Comparison of ENCODE assay signal across 15 cellular contexts in the genomic region with DNA sequence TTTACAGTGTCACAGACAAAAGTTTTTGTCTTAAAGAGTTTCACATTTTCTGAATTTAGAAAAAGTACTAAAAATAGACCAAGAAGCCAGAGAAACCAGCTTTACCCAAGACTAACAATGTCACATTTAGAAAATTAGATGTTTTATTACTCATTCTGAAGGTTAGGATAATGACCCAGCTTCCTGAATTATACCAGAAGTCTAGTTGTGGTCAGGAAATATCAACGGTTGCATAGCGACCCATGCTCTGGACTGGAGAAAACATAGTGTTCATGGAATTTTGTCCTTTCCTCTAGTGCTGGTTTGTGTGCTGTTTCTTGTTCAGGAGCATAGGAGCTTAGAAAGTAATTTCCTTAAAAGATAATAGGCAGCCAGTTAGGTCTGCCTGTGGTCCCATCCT. TPM values are rescaled to one million over a fixed set of nuclear protein-coding genes. Genes with fewer than 3 reads are reported as not detected.
A peak's percentile ranks its signal among the peaks of the same experiment; 100 is the strongest.
DNase-seq lines count a peak whose midpoint lies in the region; ATAC-seq and TF ChIP-seq lines count a peak whose summit lies in the region.
"Had no signal": no experiment of that assay in that cellular context is flagged by ENCODE, and none has a peak within 500 bp of the region (broad histone marks: within the 10 kb centered on the region; RNA-seq: fewer than 3 reads in every experiment).

No MANE protein-coding gene starts in this region.

- H4K20me1 ChIP-seq in fibroblast of lung (ENCODE audit: control insufficient read depth, extremely low read depth, insufficient read depth, low read length), result no peaks in the 10 kb centered on the region

- ATAC-seq in HG02870 (IDR thresholded peaks at IDR 0.05; ENCODE audit: unreplicated experiment), result no peak

- H3K36me3 ChIP-seq in fibroblast of lung (ENCODE audit: control insufficient read depth, insufficient read depth, low read length), result no peaks in the 10 kb centered on the region

- H3K4me3 ChIP-seq in fibroblast of lung (replicated peaks in 1 of 4; ENCODE audit: control extremely low read depth in 1 of 4, insufficient read depth in 1 of 4, low read depth in 3 of 4, low read length in 4 of 4), result no peak overlapping the region

- no peak overlapping the region for H3K4me3 Mint-ChIP-seq in osteocyte (ENCODE audit: unreplicated experiment)
- H3K4me3 Mint-ChIP-seq: activated CD4-positive, alpha-beta memory T cell treated with anti-CD3 and anti-CD28 coated beads, Interleukin-2, amount 10 ng/mL, durations not matched to agents 7 days and 5 days; activated naive CD8-positive, alpha-beta T cell treated with anti-CD3 and anti-CD28 coated beads, Interleukin-2, amount 10 ng/mL, durations not matched to agents 7 days and 5 days had no signal

- no peaks in the 10 kb centered on the region for H3K9me3 Mint-ChIP-seq in osteocyte (ENCODE audit: unreplicated experiment)
- H3K9me3 Mint-ChIP-seq: activated CD4-positive, alpha-beta memory T cell treated with anti-CD3 and anti-CD28 coated beads, Interleukin-2, amount 10 ng/mL, durations not matched to agents 7 days and 5 days; activated naive CD8-positive, alpha-beta T cell treated with anti-CD3 and anti-CD28 coated beads, Interleukin-2, amount 10 ng/mL, durations not matched to agents 7 days and 5 days had no signal

- H3K9ac ChIP-seq in fibroblast of lung (ENCODE audit: insufficient read depth, low read length), result no peak overlapping the region

- no peaks in the 10 kb centered on the region for H3K27me3 ChIP-seq in fibroblast of lung (ENCODE audit: control insufficient read depth, insufficient read depth, low read length)

- no peak for TF ChIP-seq CTCF in fibroblast of lung (conservative IDR thresholded peaks at IDR 0.05 in 1 of 2, IDR thresholded peaks at IDR 0.05 in 1 of 2; ENCODE audit: low read depth in 1 of 2, low read length in 2 of 2)
- TF ChIP-seq CTCF in osteocyte (IDR thresholded peaks at IDR 0.05), result no peak
- TF ChIP-seq CTCF in GM10266 (IDR thresholded peaks at IDR 0.05; ENCODE audit: control insufficient read depth, insufficient read depth, low read depth, missing control alignments), result no peak

- no peak overlapping the region for H3K27ac ChIP-seq in fibroblast of lung (ENCODE audit: insufficient read depth, low read length)

- peak overlapping the region; percentile 86 for H3K27ac Mint-ChIP-seq in osteocyte (ENCODE audit: unreplicated experiment)
- H3K27ac Mint-ChIP-seq: activated CD4-positive, alpha-beta memory T cell treated with anti-CD3 and anti-CD28 coated beads, Interleukin-2, amount 10 ng/mL, durations not matched to agents 7 days and 5 days; activated naive CD8-positive, alpha-beta T cell treated with anti-CD3 and anti-CD28 coated beads, Interleukin-2, amount 10 ng/mL, durations not matched to agents 7 days and 5 days had no signal

- no peak overlapping the region for H3K4me2 ChIP-seq in fibroblast of lung (ENCODE audit: extremely low read depth, insufficient read depth, low read length)

- H3K9me3 ChIP-seq in fibroblast of lung (ENCODE audit: control insufficient read depth, insufficient read depth, low read depth, low read length), result no peaks in the 10 kb centered on the region

- H2AFZ ChIP-seq in fibroblast of lung (ENCODE audit: low read length), result no peak overlapping the region

- H3K4me1 Mint-ChIP-seq in osteocyte (ENCODE audit: unreplicated experiment), result peaks cover 18% of the 10 kb centered on the region
- H3K4me1 Mint-ChIP-seq: activated CD4-positive, alpha-beta memory T cell treated with anti-CD3 and anti-CD28 coated beads, Interleukin-2, amount 10 ng/mL, durations not matched to agents 7 days and 5 days; activated naive CD8-positive, alpha-beta T cell treated with anti-CD3 and anti-CD28 coated beads, Interleukin-2, amount 10 ng/mL, durations not matched to agents 7 days and 5 days had no signal

- H3K79me2 ChIP-seq in fibroblast of lung (ENCODE audit: control insufficient read depth, insufficient read depth, low read length), result no peaks in the 10 kb centered on the region

- peak; percentile 87 for DNase-seq in ELR (ENCODE audit: low read depth)
- peak; percentile 40 for DNase-seq in NOMO-1 treated with dmso at 0.1 percent for 144 hours (lab: John Stamatoyannopoulos, UW; ENCODE audit: unreplicated experiment)
- peak; percentile 84 to 92 for DNase-seq in fibroblast of lung (ENCODE audit: low read depth in 2 of 2)
- DNase-seq in osteocyte (ENCODE audit: extremely low spot score, unreplicated experiment), result no peak
- no peak for DNase-seq in NCI-H2107 (lab: John Stamatoyannopoulos, UW)
- no peak for DNase-seq in GM10266 (ENCODE audit: extremely low spot score)
- no peak for DNase-seq in NCI-H146 treated with DMSO at 0.1 percent for 48 hours (lab: John Stamatoyannopoulos, UW; ENCODE audit: unreplicated experiment)
- DNase-seq: activated CD4-positive, alpha-beta memory T cell treated with anti-CD3 and anti-CD28 coated beads, Interleukin-2, amount 10 ng/mL, durations not matched to agents 7 days and 5 days; activated naive CD8-positive, alpha-beta T cell treated with anti-CD3 and anti-CD28 coated beads, Interleukin-2, amount 10 ng/mL, durations not matched to agents 7 days and 5 days; NCI-H510A; nucleus accumbens; stimulated activated CD4-positive, alpha-beta T cell treated with anti-CD3 and anti-CD28 coated beads, Interleukin-4, amount 100 ng/mL, for 1 hour; T-helper 1 cell had no signal

- no peaks in the 10 kb centered on the region for H3K27me3 Mint-ChIP-seq in osteocyte (ENCODE audit: unreplicated experiment)
- H3K27me3 Mint-ChIP-seq: activated CD4-positive, alpha-beta memory T cell treated with anti-CD3 and anti-CD28 coated beads, Interleukin-2, amount 10 ng/mL, durations not matched to agents 7 days and 5 days had no signal

- H3K36me3 Mint-ChIP-seq in osteocyte (ENCODE audit: unreplicated experiment), result no peaks in the 10 kb centered on the region
- H3K36me3 Mint-ChIP-seq: activated naive CD8-positive, alpha-beta T cell treated with anti-CD3 and anti-CD28 coated beads, Interleukin-2, amount 10 ng/mL, durations not matched to agents 7 days and 5 days had no signal

- no peaks in the 10 kb centered on the region for H3K4me1 ChIP-seq in fibroblast of lung (ENCODE audit: control insufficient read depth, extremely low read depth, insufficient read depth, low read length)

RNA-seq across cellular contexts. Expression of a gene that starts 59.0 kb away (rescaled TPM):
- total RNA-seq in fibroblast of lung (not detected in 2 replicates), osteocyte (not detected in 2 replicates)
- polyA plus RNA-seq in fibroblast of lung, result not detected in 2 replicates
- polyA plus RNA-seq in fibroblast of lung (2012), result not detected in 2 replicates
- polyA minus RNA-seq in fibroblast of lung (ENCODE audit: low replicate concordance), result not detected in 2 replicates
- total RNA-seq: activated CD4-positive, alpha-beta memory T cell treated with anti-CD3 and anti-CD28 coated beads, Interleukin-2, amount 10 ng/mL, durations not matched to agents 7 days and 5 days; activated naive CD8-positive, alpha-beta T cell treated with anti-CD3 and anti-CD28 coated beads, Interleukin-2, amount 10 ng/mL, durations not matched to agents 7 days and 5 days; subcutaneous adipose tissue had no signal

Comparison
In these comparisons a context has a peak if more than half of its experiments do, and no peak if none do; other contexts are left out.
1. DNase-seq: peak in ELR (single experiment), NOMO-1 treated with dmso at 0.1 percent for 144 hours (single experiment) and fibroblast of lung (2 of 2); none in osteocyte (single experiment), NCI-H2107 (single experiment), GM10266 (single experiment) and NCI-H146 treated with DMSO at 0.1 percent for 48 hours (single experiment).